Comparison of ENCODE assay signal across 24 cellular contexts in the genomic region with DNA sequence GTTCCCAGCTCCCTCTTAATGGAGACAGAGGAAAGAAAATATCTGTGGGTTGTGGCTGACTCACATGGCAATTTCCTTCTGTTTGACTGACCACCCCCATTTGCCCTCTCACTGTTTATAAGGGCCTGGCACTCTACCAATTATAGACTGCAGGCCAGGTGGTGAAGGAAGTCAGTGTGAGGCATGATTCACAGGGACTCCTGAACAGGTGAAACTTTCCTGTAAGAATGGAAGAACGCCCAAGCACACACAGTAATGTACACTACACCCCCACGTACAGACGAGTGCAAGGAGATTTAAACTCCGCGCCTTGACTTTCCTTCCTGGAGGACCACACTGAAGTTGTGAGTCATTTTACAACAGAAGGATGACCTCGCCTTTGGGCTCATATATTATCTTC.
A peak's percentile ranks its signal among the peaks of the same experiment; 100 is the strongest.
DNase-seq lines count a peak whose midpoint lies in the region; ATAC-seq, FAIRE-seq and TF ChIP-seq lines count a peak whose summit lies in the region.
"Had no signal": no experiment of that assay in that cellular context is flagged by ENCODE, and none has a peak within 500 bp of the region (broad histone marks: within the 10 kb centered on the region; RNA-seq: fewer than 3 reads in every experiment).

No MANE protein-coding gene starts in this region.

- H3K27me3 ChIP-seq in SJSA1 (replicated peaks) (no peaks in the 10 kb centered on the region), smooth muscle cell (ENCODE audit: low read depth) (no peaks in the 10 kb centered on the region), heart right ventricle (peaks cover 0 to 6% (median 0%) of the 10 kb centered on the region in 7 donors), esophagus squamous epithelium (no peaks in the 10 kb centered on the region), small intestine (ENCODE audit: control insufficient read depth in 2 of 2, insufficient read depth in 2 of 2, low read length in 2 of 2) (no peaks in the 10 kb centered on the region)
- H3K27me3 ChIP-seq: cardiac muscle cell had no signal

- no peaks in the 10 kb centered on the region for H3K4me1 ChIP-seq in SJSA1 (replicated peaks)
- no peaks in the 10 kb centered on the region for H3K4me1 ChIP-seq in smooth muscle cell (ENCODE audit: low read depth)
- no peaks in the 10 kb centered on the region for H3K4me1 ChIP-seq in heart right ventricle
- no peaks in the 10 kb centered on the region for H3K4me1 ChIP-seq in esophagus squamous epithelium
- no peaks in the 10 kb centered on the region for H3K4me1 ChIP-seq in small intestine (ENCODE audit: control insufficient read depth in 2 of 2, insufficient read depth in 1 of 2, low read depth in 1 of 2, low read length in 1 of 2)

- H4K20me1 ChIP-seq in smooth muscle cell (ENCODE audit: low read depth) = no peaks in the 10 kb centered on the region

- DNase-seq in HT1080 (ENCODE audit: low read depth) = peak; percentile 72
- peak; percentile 53 to 54 for DNase-seq in SJSA1 (ENCODE audit: low read depth in 1 of 2, low spot score in 2 of 2)
- peak; percentile 88 for DNase-seq in kidney tubule cell (ENCODE audit: low spot score)
- no peak for DNase-seq in smooth muscle cell (lab: John Stamatoyannopoulos, UW; ENCODE audit: unreplicated experiment)
- no peak for DNase-seq in heart right ventricle
- DNase-seq in esophagus squamous epithelium (lab: John Stamatoyannopoulos, UW) = no peak
- DNase-seq in small intestine = no peak
- DNase-seq: activated CD4-positive, alpha-beta T cell treated with anti-CD3 and anti-CD28 coated beads, Interleukin-2, amount 10 ng/mL, durations not matched to agents 24 days and 14 days; activated naive CD4-positive, alpha-beta T cell treated with anti-CD3 and anti-CD28 coated beads for 36 hours; activated T-cell treated with anti-CD3 and anti-CD28 coated beads, Interleukin-2, amount 50 U/mL, for 72 hours; cortex of kidney; mesenchymal stem cell; naive B cell; NCI-H2171; NCI-H524 treated with DMSO at 0.1 percent for 48 hours; occipital lobe; substantia nigra; WERI-Rb-1 had no signal

- FAIRE-seq in small intestine (lab: Jason Lieb, UNC) = no peak
- FAIRE-seq: D721Med, K562, keratinocyte had no signal

- H3K9me3 ChIP-seq in SJSA1 (replicated peaks) (peaks cover 7% of the 10 kb centered on the region), smooth muscle cell (replicated peaks; ENCODE audit: low read depth) (peaks cover 13% of the 10 kb centered on the region), heart right ventricle (peaks cover 0 to 38% (median 13%) of the 10 kb centered on the region in 11 donors), esophagus squamous epithelium (peaks cover 0 to 20% (median 11%) of the 10 kb centered on the region in 3 donors), small intestine (ENCODE audit: control insufficient read depth, low read depth) (no peaks in the 10 kb centered on the region)

- no peak for TF ChIP-seq CTCF in smooth muscle cell (IDR thresholded peaks at IDR 0.05; ENCODE audit: borderline replicate concordance, insufficient read depth, poor library complexity, severe bottlenecking)
- no peak for TF ChIP-seq CTCF in heart right ventricle (IDR thresholded peaks at IDR 0.05)
- TF ChIP-seq CTCF in esophagus squamous epithelium (IDR thresholded peaks at IDR 0.05) = no peak

- H3K9ac ChIP-seq in smooth muscle cell (ENCODE audit: low read depth) = no peak overlapping the region

- no peak for ATAC-seq in heart right ventricle
- ATAC-seq: activated T-cell treated with anti-CD3 and anti-CD28 coated beads, Interleukin-2, amount 50 U/mL, for 72 hours; K562 had no signal

- no peak for TF ChIP-seq POLR2A in esophagus squamous epithelium (IDR thresholded peaks at IDR 0.05)

- intact Hi-C loops in heart right ventricle (cut with DNase I) (no loop called here), esophagus squamous epithelium (cut with DNase I) (no loop called here)

- H2AFZ ChIP-seq in smooth muscle cell (ENCODE audit: low read depth) = no peak overlapping the region

- 29% methylated on average over 6 of the region's 6 CpGs for WGBS in smooth muscle cell (ENCODE audit: low lambda C conversion rate)
- 61 to 80% methylated on average over 6 of the region's 6 CpGs for WGBS in heart right ventricle, 2 donors
- 46 to 60% methylated on average over 6 of the region's 6 CpGs for WGBS in esophagus squamous epithelium, 2 donors
- WGBS in small intestine, 3 donors = 39 to 63% (median 45%) methylated on average over 6 of the region's 6 CpGs

- no peaks in the 10 kb centered on the region for H3F3A ChIP-seq in smooth muscle cell (ENCODE audit: low read depth)

- no peaks in the 10 kb centered on the region for H3K79me2 ChIP-seq in smooth muscle cell (ENCODE audit: low read depth)

- peak overlapping the region; percentile 43 for H3K4me2 ChIP-seq in smooth muscle cell

- H3K4me3 ChIP-seq in SJSA1 = no peak overlapping the region
- H3K4me3 ChIP-seq in smooth muscle cell = no peak overlapping the region
- no peak overlapping the region for H3K4me3 ChIP-seq in heart right ventricle
- no peak overlapping the region for H3K4me3 ChIP-seq in esophagus squamous epithelium
- no peak overlapping the region for H3K4me3 ChIP-seq in small intestine (ENCODE audit: low read depth in 1 of 2, low read length in 2 of 2)
- H3K4me3 ChIP-seq: cardiac muscle cell, K562 had no signal

- H3K36me3 ChIP-seq in SJSA1 (no peaks in the 10 kb centered on the region), smooth muscle cell (ENCODE audit: low read depth) (no peaks in the 10 kb centered on the region), heart right ventricle (no peaks in the 10 kb centered on the region), esophagus squamous epithelium (no peaks in the 10 kb centered on the region), small intestine (ENCODE audit: control insufficient read depth in 2 of 2, insufficient read depth in 2 of 2, low read length in 2 of 2) (no peaks in the 10 kb centered on the region)
- H3K36me3 ChIP-seq: cardiac muscle cell, WERI-Rb-1 had no signal

- no peak overlapping the region for H3K27ac ChIP-seq in SJSA1
- peak overlapping the region; percentile 44 for H3K27ac ChIP-seq in smooth muscle cell (ENCODE audit: low read depth)
- no peak overlapping the region for H3K27ac ChIP-seq in heart right ventricle
- H3K27ac ChIP-seq in esophagus squamous epithelium = no peak overlapping the region
- no peak overlapping the region for H3K27ac ChIP-seq in small intestine (ENCODE audit: low read depth in 1 of 2, low read length in 1 of 2)
- H3K27ac ChIP-seq: C4-2B, cardiac muscle cell, RWPE1, WERI-Rb-1 had no signal

Comparison
In these comparisons a context has a peak if more than half of its experiments do, and no peak if none do; other contexts are left out.
1. DNase-seq: peak in HT1080 (single experiment), SJSA1 (2 of 2) and kidney tubule cell (single experiment); none in smooth muscle cell (single experiment), heart right ventricle (0 of 2), esophagus squamous epithelium (single experiment) and small intestine (single experiment).